ENCODE assay signal across 8 cellular contexts in the genomic region with DNA sequence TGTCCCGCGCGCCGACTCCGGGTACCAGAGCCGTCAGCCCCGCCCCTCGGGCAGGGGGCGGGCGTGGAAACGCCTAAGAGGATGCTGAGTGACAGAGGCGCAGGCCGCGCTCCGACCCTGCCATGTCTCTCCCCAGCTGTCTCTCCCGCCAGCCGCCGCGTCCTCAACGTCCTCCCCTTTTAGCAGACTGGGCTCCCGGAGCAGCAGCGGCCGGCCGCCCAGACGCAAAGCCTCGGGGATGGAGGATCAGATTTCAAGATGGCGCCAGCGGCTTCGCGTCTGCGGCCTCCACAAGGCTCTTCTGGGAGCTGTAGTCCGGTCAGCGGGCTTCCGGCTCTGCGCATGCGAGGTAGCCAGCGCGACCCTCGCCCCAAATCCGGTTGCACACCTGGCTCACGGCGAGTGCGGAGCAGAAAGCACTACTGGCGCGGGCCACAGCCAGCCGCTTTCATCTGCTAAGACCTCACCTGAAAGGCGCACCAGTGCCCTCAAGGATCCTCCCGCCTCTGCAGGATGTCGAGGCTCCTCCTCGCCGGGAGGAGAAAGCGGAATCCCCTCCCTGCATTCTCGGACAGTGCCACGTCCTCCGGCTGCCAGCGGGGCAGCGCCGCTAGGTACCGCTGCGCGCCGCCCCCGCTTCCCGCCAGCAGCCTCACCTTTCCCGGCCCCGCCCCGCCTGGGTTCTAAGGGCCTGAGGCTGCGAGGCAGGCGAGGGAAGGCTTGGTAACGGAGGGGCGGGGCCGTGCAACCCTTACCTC.
A peak's percentile ranks its signal among the peaks of the same experiment; 100 is the strongest.
DNase-seq lines count a peak whose midpoint lies in the region; ATAC-seq and TF ChIP-seq lines count a peak whose summit lies in the region.
"Not testable (repeated sequence)": the region's sequence is repeated elsewhere in the genome, so short reads cannot be mapped to it uniquely, and the experiment has no call there.

No MANE protein-coding gene starts in this region.

- H3K4me3 ChIP-seq in epithelial cell of proximal tubule (ENCODE audit: low read depth, low read length) = peak overlapping the region; percentile 53

- not testable (repeated sequence) for TF ChIP-seq CTCF in epithelial cell of proximal tubule (conservative IDR thresholded peaks at IDR 0.05; ENCODE audit: low read depth, low read length); mesothelial cell of epicardium (IDR thresholded peaks at IDR 0.05; ENCODE audit: unreplicated experiment)

- not testable (repeated sequence) for H3K36me3 Mint-ChIP-seq in activated T-cell treated with anti-CD3 and anti-CD28 coated beads, Interleukin-2, amount 50 U/mL, for 4 hours (ENCODE audit: insufficient read depth); mesothelial cell of epicardium

- peak; percentile 56 for DNase-seq in COR-L47 (lab: John Stamatoyannopoulos, UW)
- peak; percentile 29 for DNase-seq in HS-27A (ENCODE audit: low read depth)
- DNase-seq in OCI-M1 (lab: John Stamatoyannopoulos, UW) = peak; percentile 74
- DNase-seq in activated T-cell treated with anti-CD3 and anti-CD28 coated beads, Interleukin-2, amount 50 U/mL, for 4 hours = peak; percentile 50
- DNase-seq in epithelial cell of proximal tubule (ENCODE audit: low read depth) = not testable (repeated sequence)
- peak; percentile 53 to 82 for DNase-seq in mesothelial cell of epicardium (ENCODE audit: low spot score in 2 of 2, unreplicated experiment in 2 of 2)
- peak in 2 of 3 donors; percentile 17 to 49 for DNase-seq in stimulated activated CD4-positive, alpha-beta T cell treated with anti-CD3 and anti-CD28 coated beads, TNF-alpha, amount 100 ng/mL, for 48 hours (ENCODE audit: low read depth in 3 of 3)

- H3K27me3 Mint-ChIP-seq in activated T-cell treated with anti-CD3 and anti-CD28 coated beads, Interleukin-2, amount 50 U/mL, for 4 hours (ENCODE audit: low read depth); mesothelial cell of epicardium (ENCODE audit: low read depth): not testable (repeated sequence)

- H3K4me1 Mint-ChIP-seq in activated T-cell treated with anti-CD3 and anti-CD28 coated beads, Interleukin-2, amount 50 U/mL, for 4 hours (ENCODE audit: low read depth); mesothelial cell of epicardium: not testable (repeated sequence)

- peak overlapping the region; percentile 70 for H3K4me3 Mint-ChIP-seq in activated T-cell treated with anti-CD3 and anti-CD28 coated beads, Interleukin-2, amount 50 U/mL, for 4 hours
- peak overlapping the region; percentile 58 for H3K4me3 Mint-ChIP-seq in mesothelial cell of epicardium

- H3K27ac Mint-ChIP-seq in mesothelial cell of epicardium = peak overlapping the region; percentile 47

- ATAC-seq in GM21576 (IDR thresholded peaks at IDR 0.05; ENCODE audit: unreplicated experiment) = peak; percentile 81
- ATAC-seq in activated T-cell treated with anti-CD3 and anti-CD28 coated beads, Interleukin-2, amount 50 U/mL, for 4 hours = peak; percentile 84 to 89

- H3K9me3 Mint-ChIP-seq in activated T-cell treated with anti-CD3 and anti-CD28 coated beads, Interleukin-2, amount 50 U/mL, for 4 hours; mesothelial cell of epicardium: not testable (repeated sequence)
